ENCODE assay signal across 2 cellular contexts in genomic region chr3:86563358-86563970, GRCh38.
TF ChIP-seq lines count a peak whose summit lies in the region.

No MANE protein-coding gene starts in this region.

TF ChIP-seq in HEK293T, 16 proteins besides CTCF, POLR2A, EP300 and RAD21 (continued from another document):
- TF ChIP-seq HDGF (IDR thresholded peaks at IDR 0.05; ENCODE audit: borderline replicate concordance) (no peak), SP1 (IDR thresholded peaks at IDR 0.05) (no peak), FOXK2 (IDR thresholded peaks at IDR 0.05) (no peak), LEF1 (IDR thresholded peaks at IDR 0.05; ENCODE audit: borderline replicate concordance) (no peak), CTBP1 (IDR thresholded peaks at IDR 0.05; ENCODE audit: borderline replicate concordance) (no peak), L3MBTL2 (conservative IDR thresholded peaks at IDR 0.05) (no peak)

TF ChIP-seq in HepG2, 621 proteins besides CTCF, POLR2A, EP300 and RAD21 (continued from another document):
- TF ChIP-seq ZBTB40 (IDR thresholded peaks at IDR 0.05) (no peak), ZBTB40 (CRISPR knock-in tag; IDR thresholded peaks at IDR 0.05) (no peak), REPIN1 (CRISPR knock-in tag; IDR thresholded peaks at IDR 0.05; ENCODE audit: borderline replicate concordance, low read depth) (no peak)
